8 cellular contexts compared by ENCODE assay signal in the genomic region with DNA sequence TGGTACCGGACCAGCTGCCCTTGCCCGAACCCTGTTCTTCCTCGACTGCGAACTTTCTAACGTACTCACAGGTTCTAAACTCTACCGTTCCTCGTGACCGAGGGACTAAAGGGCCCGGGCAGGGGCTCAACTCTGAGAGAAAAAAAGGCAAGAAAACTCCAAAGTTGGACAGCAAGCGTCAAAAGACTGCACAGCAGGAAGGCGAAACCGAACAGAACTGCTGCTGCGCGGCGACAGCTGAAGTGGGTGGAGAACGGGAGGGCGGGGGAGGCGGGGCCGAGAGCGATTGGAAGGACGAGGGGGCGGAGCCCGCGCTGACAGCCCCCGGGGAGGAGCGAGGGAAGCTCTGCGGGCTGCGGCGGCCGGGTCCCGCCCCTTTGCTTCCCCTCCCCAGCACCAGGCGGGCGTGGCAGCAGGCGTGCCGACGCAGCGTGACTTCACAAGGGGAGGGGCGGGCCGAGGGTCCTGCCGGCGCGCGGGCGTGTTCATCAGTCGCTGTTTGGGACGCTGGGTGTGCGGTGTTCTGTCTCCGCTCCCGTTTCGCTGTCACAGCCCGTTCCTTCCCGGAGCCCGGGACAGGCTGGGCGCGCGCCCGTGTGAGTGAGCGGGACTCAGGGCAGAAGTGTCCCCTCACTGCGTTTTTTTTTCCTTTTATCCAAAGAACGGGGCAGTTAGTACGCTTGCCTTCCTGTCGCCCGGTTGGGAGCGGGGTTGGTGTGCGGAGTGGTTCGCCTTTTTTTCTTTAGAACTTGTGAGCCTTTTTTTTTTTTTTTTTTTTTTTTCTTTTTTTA. TPM values are rescaled to one million over a fixed set of nuclear protein-coding genes. Genes with fewer than 3 reads are reported as not detected.
DNase-seq lines count a peak whose midpoint lies in the region; ATAC-seq and TF ChIP-seq lines count a peak whose summit lies in the region.

A gene with protein sequence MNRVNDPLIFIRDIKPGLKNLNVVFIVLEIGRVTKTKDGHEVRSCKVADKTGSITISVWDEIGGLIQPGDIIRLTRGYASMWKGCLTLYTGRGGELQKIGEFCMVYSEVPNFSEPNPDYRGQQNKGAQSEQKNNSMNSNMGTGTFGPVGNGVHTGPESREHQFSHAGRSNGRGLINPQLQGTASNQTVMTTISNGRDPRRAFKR (plus strand): TSS at position 491 of the 791 bp plus-strand sequence. CDS start 479 bp downstream, outside the sequence.

- ATAC-seq in GM18907 (IDR thresholded peaks at IDR 0.05; ENCODE audit: unreplicated experiment) = peak; percentile 66
- peak; percentile 61 for ATAC-seq in HG03139 (IDR thresholded peaks at IDR 0.05; ENCODE audit: unreplicated experiment)

- POLR2A ChIA-PET in AG04450 (lab: Yijun Ruan, JAX) = interaction anchor here (0.6 to 4.5 kb wide), 41 partner anchors 9 to 516 kb away, joined by 3 to 116 read pairs (median 5); a partner anchor contains a TSS

- H3K9ac ChIP-seq in skeletal muscle tissue (ENCODE audit: low read depth in 1 of 3, low read length in 3 of 3) = peak within 1 kb of the TSS; percentile 92 to 97 (median 97)

- H3K4me1 ChIP-seq in skeletal muscle tissue (ENCODE audit: control insufficient read depth in 3 of 3, insufficient read depth in 3 of 3, low read length in 3 of 3) = peaks cover 3 to 15% (median 7%) of the 10 kb centered on the region in 3 donors

- H3K9me3 ChIP-seq in AG04450 (ENCODE audit: control insufficient read depth, insufficient read depth, low read length) (peaks cover 4% of the 10 kb centered on the region; the same call in 1 of the 2 replicates), iPS-18c (ENCODE audit: control insufficient read depth, insufficient read depth, low read length) (peaks cover 3% of the 10 kb centered on the region), skeletal muscle tissue (ENCODE audit: control insufficient read depth in 3 of 3, low read length in 3 of 3) (no peaks in the 10 kb centered on the region)

- in situ Hi-C loops in T47D (cut with HindIII; ENCODE audit: low pct_unique_long_range_greater_than_20kb, low sequenced_read_pairs) = no loop called here

- CTCF ChIA-PET in AG04450 (lab: Charles Lee) = no interaction called here

- TF ChIP-seq CTCF in AG04450 (IDR thresholded peaks at IDR 0.05; ENCODE audit: low read depth, low read length) = no peak
- no peak for TF ChIP-seq CTCF in VCaP (conservative IDR thresholded peaks at IDR 0.05)

- H3K4me3 ChIP-seq in AG04450 (ENCODE audit: low read depth, low read length) (peak within 1 kb of the TSS; percentile 79), iPS-18c (ENCODE audit: insufficient read depth, low read depth, low read length) (peak within 1 kb of the TSS; percentile 93), skeletal muscle tissue (ENCODE audit: low read length in 3 of 3) (peak within 1 kb of the TSS; percentile 82 to 86 (median 82))

- H3K27me3 ChIP-seq in AG04450 (ENCODE audit: control insufficient read depth, insufficient read depth, low read length) (no peaks in the 10 kb centered on the region), skeletal muscle tissue (ENCODE audit: control insufficient read depth in 3 of 3, insufficient read depth in 3 of 3, low read length in 3 of 3) (no peaks in the 10 kb centered on the region)

- H3K36me3 ChIP-seq in skeletal muscle tissue (ENCODE audit: control insufficient read depth in 3 of 3, insufficient read depth in 3 of 3, low read length in 3 of 3) = peaks cover 1 to 5% (median 4%) of the 10 kb centered on the region in 3 donors

- DNase-seq in AG04450 (ENCODE audit: low read depth, low spot score) = peak; percentile 94
- DNase-seq in NCI-H2227 (lab: John Stamatoyannopoulos, UW; ENCODE audit: unreplicated experiment) = peak; percentile 99
- peak; percentile 69 to 95 for DNase-seq in T47D (ENCODE audit: low read depth in 1 of 2, low spot score in 1 of 2)

- H3K27ac ChIP-seq in AG04450 (ENCODE audit: low read depth, low read length) (peak within 1 kb of the TSS; percentile 99), VCaP (peak within 1 kb of the TSS; percentile 72), skeletal muscle tissue (ENCODE audit: low read depth, low read length) (peak within 1 kb of the TSS; percentile 96)

RNA-seq across cellular contexts. Expression of the gene that starts here (rescaled TPM):
- polyA plus RNA-seq in AG04450 (2011; rRNA removed) = 138 and 204 TPM in 2 replicates
- polyA minus RNA-seq in AG04450 (2011; rRNA and poly(A)+ RNA removed) = 137 and 201 TPM in 2 replicates
- total RNA-seq in skeletal muscle tissue = 14.6 TPM

Comparison
In these comparisons a context has a peak if more than half of its experiments do, and no peak if none do; other contexts are left out.
1. Peak in every context shown above with its lines: DNase-seq, ATAC-seq, H3K4me3 ChIP-seq and H3K27ac ChIP-seq.